27 cellular contexts compared by ENCODE assay signal in the genomic region with DNA sequence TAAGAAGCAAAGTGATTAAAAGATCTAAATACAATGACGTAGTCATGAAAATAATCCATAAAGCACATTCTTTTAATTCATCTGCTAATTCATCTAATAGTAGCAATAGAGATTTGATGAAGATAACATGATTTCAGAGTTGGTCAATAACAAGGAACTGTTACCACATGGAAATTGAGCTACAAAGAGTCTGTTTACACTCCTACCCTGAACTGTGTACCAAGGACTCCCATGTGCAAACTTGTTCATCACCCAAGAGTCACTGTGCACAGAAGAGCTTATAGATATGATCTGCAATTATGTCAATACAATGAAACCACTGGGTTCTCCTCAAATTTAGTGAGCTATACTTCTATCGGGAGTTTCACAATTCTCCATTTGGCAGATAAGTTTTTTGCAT.
"Had no signal": no experiment of that assay in that cellular context is flagged by ENCODE, and none has a peak within 500 bp of the region (broad histone marks: within the 10 kb centered on the region; RNA-seq: fewer than 3 reads in every experiment).

No MANE protein-coding gene starts in this region.

- H3K4me1 ChIP-seq: ascending aorta, left lung, parathyroid adenoma, stomach, suprapubic skin, tibial nerve had no signal

- H3K9me3 Mint-ChIP-seq: activated B cell treated with CpG ODN at 0.5 μM for 24 hours; activated naive CD4-positive, alpha-beta T cell treated with anti-CD3 and anti-CD28 coated beads, Interleukin-2, amount 50 U/mL, for 72 hours; activated T-cell treated with anti-CD3 and anti-CD28 coated beads, Interleukin-2, amount 50 U/mL, for 24 hours; activated T-helper 17 cell treated with anti-CD3 and anti-CD28 coated beads, Interleukin-2, amount 50 U/mL, for 72 hours; naive B cell had no signal

- H3K36me3 Mint-ChIP-seq: activated naive CD4-positive, alpha-beta T cell treated with anti-CD3 and anti-CD28 coated beads, Interleukin-2, amount 50 U/mL, for 72 hours; naive B cell had no signal

- H3K27me3 Mint-ChIP-seq: activated B cell treated with CpG ODN at 0.5 μM for 24 hours; activated T-cell treated with anti-CD3 and anti-CD28 coated beads, Interleukin-2, amount 50 U/mL, for 24 hours; effector memory CD8-positive, alpha-beta T cell had no signal

- H3K4me1 Mint-ChIP-seq: activated B cell treated with CpG ODN at 0.5 μM for 24 hours; activated CD4-positive, alpha-beta T cell treated with anti-CD3 and anti-CD28 coated beads for 36 hours; activated T-helper 17 cell treated with anti-CD3 and anti-CD28 coated beads, Interleukin-2, amount 50 U/mL, for 72 hours; naive B cell had no signal

- DNase-seq: activated B cell treated with CpG ODN at 0.5 μM for 24 hours; activated CD4-positive, alpha-beta T cell treated with anti-CD3 and anti-CD28 coated beads for 36 hours; activated CD4-positive, alpha-beta T cell treated with anti-CD3 and anti-CD28 coated beads, Interleukin-2, amount 50 U/mL, for 4 hours; activated CD8-positive, alpha-beta memory T cell treated with anti-CD3 and anti-CD28 coated beads for 24 hours; activated CD8-positive, alpha-beta memory T cell treated with anti-CD3 and anti-CD28 coated beads, Interleukin-2, amount 50 U/mL, for 4 hours; activated T-cell treated with anti-CD3 and anti-CD28 coated beads, Interleukin-2, amount 50 U/mL, for 24 hours; brain microvascular endothelial cell; dermis blood vessel endothelial cell; effector memory CD8-positive, alpha-beta T cell; gastrocnemius medialis; hippocampal formation; kidney glomerular epithelial cell; left lung; naive B cell; nucleus accumbens; right cardiac atrium; stimulated activated CD4-positive, alpha-beta T cell treated with anti-CD3 and anti-CD28 coated beads, Interleukin-4, amount 100 ng/mL, for 4 hours; stomach had no signal

- H3K4me3 ChIP-seq: ascending aorta, esophagus muscularis mucosa, gastrocnemius medialis, left lung, lung, stomach, suprapubic skin, tibial nerve had no signal

- H2AFZ ChIP-seq: parathyroid adenoma had no signal

- H3K27ac Mint-ChIP-seq: activated B cell treated with CpG ODN at 0.5 μM for 24 hours; activated CD4-positive, alpha-beta T cell treated with anti-CD3 and anti-CD28 coated beads for 36 hours; activated naive CD4-positive, alpha-beta T cell treated with anti-CD3 and anti-CD28 coated beads, Interleukin-2, amount 50 U/mL, for 72 hours; activated T-cell treated with anti-CD3 and anti-CD28 coated beads, Interleukin-2, amount 50 U/mL, for 24 hours; activated T-helper 17 cell treated with anti-CD3 and anti-CD28 coated beads, Interleukin-2, amount 50 U/mL, for 72 hours; effector memory CD8-positive, alpha-beta T cell; naive B cell had no signal

- H3K4me3 Mint-ChIP-seq: activated B cell treated with CpG ODN at 0.5 μM for 24 hours; activated CD4-positive, alpha-beta T cell treated with anti-CD3 and anti-CD28 coated beads for 36 hours; activated T-cell treated with anti-CD3 and anti-CD28 coated beads, Interleukin-2, amount 50 U/mL, for 24 hours; activated T-helper 17 cell treated with anti-CD3 and anti-CD28 coated beads, Interleukin-2, amount 50 U/mL, for 72 hours; effector memory CD8-positive, alpha-beta T cell; naive B cell had no signal

- H3K36me3 ChIP-seq: ascending aorta, brain microvascular endothelial cell, esophagus muscularis mucosa, gastrocnemius medialis, left lung, stomach, suprapubic skin, tibial nerve had no signal

- H3K27me3 ChIP-seq: ascending aorta, brain microvascular endothelial cell, esophagus muscularis mucosa, gastrocnemius medialis, left lung, stomach, suprapubic skin, tibial nerve had no signal

- H3K27ac ChIP-seq: ascending aorta, brain microvascular endothelial cell, esophagus muscularis mucosa, left lung, parathyroid adenoma, stomach, suprapubic skin, tibial nerve had no signal

- FAIRE-seq: urothelium cell line had no signal

- ATAC-seq: activated CD4-positive, alpha-beta T cell treated with anti-CD3 and anti-CD28 coated beads for 36 hours; activated naive CD4-positive, alpha-beta T cell treated with anti-CD3 and anti-CD28 coated beads, Interleukin-2, amount 50 U/mL, for 72 hours; activated T-helper 17 cell treated with anti-CD3 and anti-CD28 coated beads, Interleukin-2, amount 50 U/mL, for 72 hours; effector memory CD8-positive, alpha-beta T cell; left lung; right cardiac atrium had no signal

- H3K79me2 ChIP-seq: parathyroid adenoma had no signal
